ENCODE assay signal across 7 cellular contexts in genomic region chr6:83707829-83708545, GRCh38. TPM values are rescaled to one million over a fixed set of nuclear protein-coding genes. Genes with fewer than 3 reads are reported as not detected.
DNase-seq lines count a peak whose midpoint lies in the region; ATAC-seq and TF ChIP-seq lines count a peak whose summit lies in the region.

No MANE protein-coding gene starts in this region.

- peak in 1 of 2 experiments; percentile 47 for DNase-seq in HAP-1 (ENCODE audit: low spot score in 2 of 2)
- peak in 49 of 56 donors; percentile 2 to 72 (median 37) for DNase-seq in amygdala (lab: John Stamatoyannopoulos, UW)
- DNase-seq in stomach, result no peak

- peaks cover 36% of the 10 kb centered on the region for H3K27me3 ChIP-seq in HAP-1 (ENCODE audit: low read depth)
- peaks cover 15 to 57% (median 36%) of the 10 kb centered on the region in 3 donors for H3K27me3 ChIP-seq in stomach

- in situ Hi-C loops in HAP-1 (cut with MboI; ENCODE audit: low sequenced_read_pairs), result no loop called here

- ATAC-seq in GM21447 (IDR thresholded peaks at IDR 0.05; ENCODE audit: unreplicated experiment), result no peak
- no peak for ATAC-seq in HG02852 (IDR thresholded peaks at IDR 0.05; ENCODE audit: unreplicated experiment)
- ATAC-seq in HG03342 (IDR thresholded peaks at IDR 0.05; ENCODE audit: unreplicated experiment), result no peak

- no peak for TF ChIP-seq CTCF in stomach (IDR thresholded peaks at IDR 0.05)

- TF ChIP-seq POLR2A in stomach (IDR thresholded peaks at IDR 0.05), result no peak

- TF ChIP-seq EP300 in stomach (IDR thresholded peaks at IDR 0.05), result no peak

- intact Hi-C loops in stomach (cut with DNase I; ENCODE audit: low total_unique reads), result no loop called here

- 3 to 5% (median 4%) methylated on average over 26 to 53 of the region's 53 CpGs for WGBS in stomach, 5 donors

- no peaks in the 10 kb centered on the region for H3K9me3 ChIP-seq in HAP-1
- peaks cover 0 to 20% (median 0%) of the 10 kb centered on the region in 4 donors for H3K9me3 ChIP-seq in stomach

- no peak overlapping the region for H3K27ac ChIP-seq in stomach

- H3K36me3 ChIP-seq in HAP-1 (replicated peaks), result no peaks in the 10 kb centered on the region
- H3K36me3 ChIP-seq in stomach, result no peaks in the 10 kb centered on the region

- H3K4me1 ChIP-seq in HAP-1 (no peaks in the 10 kb centered on the region), stomach (peaks cover 0 to 24% (median 19%) of the 10 kb centered on the region in 4 donors)

- H3K4me3 ChIP-seq in HAP-1 (peak overlapping the region; percentile 42), iPS-11a (ENCODE audit: low read depth, low read length) (peak overlapping the region; percentile 63), stomach (peak overlapping the region; percentile 48 to 61 (median 56))

RNA-seq across cellular contexts. Expression of gene SNAP91, which starts 0.9 kb away (rescaled TPM):
- 1 to 10 TPM in 1 of 5 donors, not detected in 4; 3.5 TPM for total RNA-seq in stomach
- under 1 TPM; 0.12 to 0.68 (median 0.15) TPM for polyA plus RNA-seq in stomach
